15 cellular contexts compared by ENCODE assay signal in genomic region chr12:89971880-89972279, GRCh38.
DNase-seq lines count a peak whose midpoint lies in the region; ATAC-seq, FAIRE-seq and TF ChIP-seq lines count a peak whose summit lies in the region.
"Had no signal": no experiment of that assay in that cellular context is flagged by ENCODE, and none has a peak within 500 bp of the region (broad histone marks: within the 10 kb centered on the region; RNA-seq: fewer than 3 reads in every experiment).

No MANE protein-coding gene starts in this region.

- H3K36me3 ChIP-seq in HAP-1 (replicated peaks), result no peaks in the 10 kb centered on the region
- no peaks in the 10 kb centered on the region for H3K36me3 ChIP-seq in pancreas
- H3K36me3 ChIP-seq: BLaER1 treated with 17β-estradiol and CSF1 and Interleukin-3, amounts not matched to agents 10 nM and 100 nM; cardiac muscle cell had no signal

- H3K4me3 Mint-ChIP-seq in immature natural killer cell, result no peak overlapping the region
- H3K4me3 Mint-ChIP-seq: activated CD8-positive, alpha-beta T cell treated with anti-CD3 and anti-CD28 coated beads for 36 hours; stimulated activated naive CD8-positive, alpha-beta T cell treated with anti-CD3 and anti-CD28 coated beads, Interleukin-15, Interleukin-2, amounts not matched to agents 100 ng/mL and 50 ng/mL, for 24 hours had no signal

- H3K27me3 ChIP-seq in HAP-1 (ENCODE audit: low read depth) (no peaks in the 10 kb centered on the region), pancreas (no peaks in the 10 kb centered on the region)
- H3K27me3 ChIP-seq: BLaER1 treated with 17β-estradiol and CSF1 and Interleukin-3, amounts not matched to agents 10 nM and 100 nM; cardiac muscle cell had no signal

- no peak for TF ChIP-seq CTCF in pancreas (IDR thresholded peaks at IDR 0.05)

- DNase-seq in HAP-1 (ENCODE audit: low spot score in 2 of 2) (peak; percentile 40 to 43), SK-MEL-5 (ENCODE audit: low read depth, low spot score) (peak; percentile 55), foreskin melanocyte (peak; percentile 87), pancreas (no peak), HuH-7.5 (ENCODE audit: low spot score) (no peak), immature natural killer cell (no peak), NK-92 (lab: John Stamatoyannopoulos, UW; ENCODE audit: unreplicated experiment) (no peak)
- DNase-seq: activated CD8-positive, alpha-beta T cell treated with anti-CD3 and anti-CD28 coated beads for 36 hours; activated gamma-delta T cell treated with Interleukin-2 at 50 U/mL for 16 hours; NCI-H524; T1000 had no signal

- H3K36me3 Mint-ChIP-seq in immature natural killer cell, result no peaks in the 10 kb centered on the region

- in situ Hi-C loops in HAP-1 (cut with MboI; ENCODE audit: low sequenced_read_pairs), result no loop called here
- in situ Hi-C loops in SK-MEL-5 (cut with HindIII; ENCODE audit: low pct_unique_long_range_greater_than_20kb, low sequenced_read_pairs), result no loop called here

- H3K9me3 ChIP-seq in HAP-1, result no peaks in the 10 kb centered on the region
- no peaks in the 10 kb centered on the region for H3K9me3 ChIP-seq in pancreas
- H3K9me3 ChIP-seq: BLaER1 treated with 17β-estradiol and CSF1 and Interleukin-3, amounts not matched to agents 10 nM and 100 nM had no signal

- peak; percentile 28 to 69 (median 40) for ATAC-seq in pancreas
- ATAC-seq in HG03045 (IDR thresholded peaks at IDR 0.05; ENCODE audit: unreplicated experiment), result no peak
- ATAC-seq: activated CD8-positive, alpha-beta T cell treated with anti-CD3 and anti-CD28 coated beads for 36 hours had no signal

- peaks cover 3 to 7% (median 5%) of the 10 kb centered on the region in 3 donors for H3K27me3 Mint-ChIP-seq in immature natural killer cell (ENCODE audit: low read depth in 3 of 3)
- H3K27me3 Mint-ChIP-seq: activated CD8-positive, alpha-beta T cell treated with anti-CD3 and anti-CD28 coated beads for 36 hours; stimulated activated naive CD8-positive, alpha-beta T cell treated with anti-CD3 and anti-CD28 coated beads, Interleukin-15, Interleukin-2, amounts not matched to agents 100 ng/mL and 50 ng/mL, for 24 hours had no signal

- H3K4me1 Mint-ChIP-seq in immature natural killer cell, result peaks cover 11 to 16% of the 10 kb centered on the region in 2 donors

- H3K4me1 ChIP-seq in HAP-1 (peaks cover 10% of the 10 kb centered on the region), pancreas (peaks cover 0 to 5% (median 0%) of the 10 kb centered on the region in 3 donors)

- FAIRE-seq in pancreas (lab: Jason Lieb, UNC), result no peak

- no peak overlapping the region for H3K27ac ChIP-seq in pancreas
- H3K27ac ChIP-seq: cardiac muscle cell had no signal

- H3K27ac Mint-ChIP-seq in immature natural killer cell, result no peak overlapping the region
- H3K27ac Mint-ChIP-seq: activated CD8-positive, alpha-beta T cell treated with anti-CD3 and anti-CD28 coated beads for 36 hours; stimulated activated naive CD8-positive, alpha-beta T cell treated with anti-CD3 and anti-CD28 coated beads, Interleukin-15, Interleukin-2, amounts not matched to agents 100 ng/mL and 50 ng/mL, for 24 hours had no signal

- peaks cover 0 to 2% (median 0%) of the 10 kb centered on the region in 6 donors for H3K9me3 Mint-ChIP-seq in immature natural killer cell
- H3K9me3 Mint-ChIP-seq: activated CD8-positive, alpha-beta T cell treated with anti-CD3 and anti-CD28 coated beads for 36 hours had no signal

- intact Hi-C loops in pancreas (cut with DNase I), result no loop called here

- H3K4me3 ChIP-seq in HAP-1 (no peak overlapping the region), pancreas (no peak overlapping the region)
- H3K4me3 ChIP-seq: BLaER1 treated with 17β-estradiol and CSF1 and Interleukin-3, amounts not matched to agents 10 nM and 100 nM; cardiac muscle cell had no signal

Comparison
In these comparisons a context has a peak if more than half of its experiments do, and no peak if none do; other contexts are left out.
1. DNase-seq: peak in HAP-1 (2 of 2), SK-MEL-5 (single experiment) and foreskin melanocyte (single experiment); none in pancreas (0 of 6), HuH-7.5 (single experiment), immature natural killer cell (0 of 3) and NK-92 (single experiment).